33 cellular contexts compared by ENCODE assay signal in the genomic region with DNA sequence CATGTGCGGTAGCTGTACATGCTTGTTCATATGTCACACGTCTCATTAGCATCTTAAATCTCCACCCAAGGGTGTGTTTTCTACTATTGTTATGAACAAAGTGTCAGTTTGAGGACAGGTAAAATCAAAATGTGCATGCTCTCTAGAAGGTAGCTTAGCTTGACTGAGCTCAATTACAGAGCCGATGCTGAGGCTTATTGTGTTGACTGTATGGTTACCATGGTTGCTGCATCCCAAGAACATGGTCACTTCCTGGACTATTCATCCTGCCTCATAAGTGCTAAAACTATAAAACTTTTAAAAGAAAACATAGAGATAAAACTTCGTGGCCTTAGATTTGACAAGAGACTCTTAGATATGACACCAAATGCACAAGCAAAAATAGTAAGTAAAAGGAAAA.
"Had no signal": no experiment of that assay in that cellular context is flagged by ENCODE, and none has a peak within 500 bp of the region (broad histone marks: within the 10 kb centered on the region; RNA-seq: fewer than 3 reads in every experiment).

No MANE protein-coding gene starts in this region.

- H2AFZ ChIP-seq: hepatocyte had no signal

- FAIRE-seq: islet of Langerhans, TTC549 had no signal

- H3K4me3 ChIP-seq: ascending aorta, cardiac muscle cell, colonic mucosa, gastroesophageal sphincter, hepatocyte, left ventricle myocardium inferior, lung, mucosa of descending colon, right atrium auricular region, smooth muscle cell, suprapubic skin, tibial artery, upper lobe of right lung had no signal

- ATAC-seq: activated CD4-positive, CD25-positive, alpha-beta regulatory T cell treated with anti-CD3 and anti-CD28 coated beads, Interleukin-2, amount 50 U/mL, for 24 hours; gastroesophageal sphincter; mucosa of descending colon; natural killer cell treated with Interleukin-12 subunit alpha and Interleukin-12 subunit beta and Interleukin-15 and Interleukin-18, amount 100 ng/mL, for 72 hours; upper lobe of right lung had no signal

- H3K4me3 Mint-ChIP-seq: activated CD4-positive, alpha-beta memory T cell treated with anti-CD3 and anti-CD28 coated beads for 36 hours; activated CD4-positive, alpha-beta T cell treated with anti-CD3 and anti-CD28 coated beads, Interleukin-2, amount 10 ng/mL, durations not matched to agents 24 days and 14 days; activated naive CD4-positive, alpha-beta T cell treated with anti-CD3 and anti-CD28 coated beads, Interleukin-2, amount 10 ng/mL, durations not matched to agents 7 days and 5 days; activated naive CD8-positive, alpha-beta T cell treated with anti-CD3 and anti-CD28 coated beads, Interleukin-2, amount 10 ng/mL, durations not matched to agents 7 days and 5 days; brain; natural killer cell treated with Interleukin-12 subunit alpha and Interleukin-12 subunit beta and Interleukin-15 and Interleukin-18, amount 100 ng/mL, for 72 hours had no signal

- H3K36me3 ChIP-seq: ascending aorta, cardiac muscle cell, colonic mucosa, gastroesophageal sphincter, left ventricle myocardium inferior, right atrium auricular region, suprapubic skin, tibial artery, upper lobe of right lung had no signal

- DNase-seq: activated CD4-positive, alpha-beta memory T cell treated with anti-CD3 and anti-CD28 coated beads for 36 hours; activated CD4-positive, alpha-beta T cell treated with anti-CD3 and anti-CD28 coated beads, Interleukin-2, amount 10 ng/mL, durations not matched to agents 24 days and 14 days; activated CD8-positive, alpha-beta memory T cell treated with anti-CD3 and anti-CD28 coated beads, Interleukin-2, amount 50 U/mL, for 4 hours; activated gamma-delta T cell; activated naive CD4-positive, alpha-beta T cell treated with anti-CD3 and anti-CD28 coated beads, Interleukin-2, amount 10 ng/mL, durations not matched to agents 7 days and 5 days; activated naive CD8-positive, alpha-beta T cell treated with anti-CD3 and anti-CD28 coated beads, Interleukin-2, amount 10 ng/mL, durations not matched to agents 7 days and 5 days; activated T-cell treated with anti-CD3 and anti-CD28 coated beads, Interleukin-2, amount 50 U/mL, for 1 hour; cerebellar nuclear complex; colonic mucosa; effector CD8-positive, alpha-beta T cell; erythroblast; left ventricle myocardium inferior; mucosa of descending colon; stimulated activated CD4-positive, alpha-beta T cell treated with anti-CD3 and anti-CD28 coated beads, Interleukin-15, amount 100 ng/mL, for 24 hours; stimulated activated CD4-positive, alpha-beta T cell treated with anti-CD3 and anti-CD28 coated beads, Interleukin-2, amount 100 ng/mL, for 24 hours; stimulated activated naive CD4-positive, alpha-beta T cell; T-helper 9 cell; tibial artery; upper lobe of right lung had no signal

- H3K4me1 ChIP-seq: ascending aorta, colonic mucosa, gastroesophageal sphincter, left ventricle myocardium inferior, right atrium auricular region, suprapubic skin, tibial artery, upper lobe of right lung had no signal

- H3K4me1 Mint-ChIP-seq: activated CD4-positive, alpha-beta T cell treated with anti-CD3 and anti-CD28 coated beads, Interleukin-2, amount 10 ng/mL, durations not matched to agents 24 days and 14 days; activated naive CD4-positive, alpha-beta T cell treated with anti-CD3 and anti-CD28 coated beads, Interleukin-2, amount 10 ng/mL, durations not matched to agents 7 days and 5 days; activated naive CD8-positive, alpha-beta T cell treated with anti-CD3 and anti-CD28 coated beads, Interleukin-2, amount 10 ng/mL, durations not matched to agents 7 days and 5 days had no signal

- H3K4me2 ChIP-seq: hepatocyte, smooth muscle cell had no signal

- H3K27ac ChIP-seq: ascending aorta, cardiac muscle cell, colonic mucosa, gastroesophageal sphincter, hepatocyte, left ventricle myocardium inferior, right atrium auricular region, suprapubic skin, tibial artery, upper lobe of right lung, VCaP had no signal

- H3K27me3 Mint-ChIP-seq: activated CD4-positive, alpha-beta memory T cell treated with anti-CD3 and anti-CD28 coated beads for 36 hours; activated CD4-positive, alpha-beta T cell treated with anti-CD3 and anti-CD28 coated beads, Interleukin-2, amount 10 ng/mL, durations not matched to agents 24 days and 14 days; activated naive CD4-positive, alpha-beta T cell treated with anti-CD3 and anti-CD28 coated beads, Interleukin-2, amount 10 ng/mL, durations not matched to agents 7 days and 5 days; activated naive CD8-positive, alpha-beta T cell treated with anti-CD3 and anti-CD28 coated beads, Interleukin-2, amount 10 ng/mL, durations not matched to agents 7 days and 5 days; brain; natural killer cell treated with Interleukin-12 subunit alpha and Interleukin-12 subunit beta and Interleukin-15 and Interleukin-18, amount 100 ng/mL, for 72 hours had no signal

- H3K36me3 Mint-ChIP-seq: activated CD4-positive, alpha-beta memory T cell treated with anti-CD3 and anti-CD28 coated beads for 36 hours; activated naive CD4-positive, alpha-beta T cell treated with anti-CD3 and anti-CD28 coated beads, Interleukin-2, amount 10 ng/mL, durations not matched to agents 7 days and 5 days; activated naive CD8-positive, alpha-beta T cell treated with anti-CD3 and anti-CD28 coated beads, Interleukin-2, amount 10 ng/mL, durations not matched to agents 7 days and 5 days; brain; natural killer cell treated with Interleukin-12 subunit alpha and Interleukin-12 subunit beta and Interleukin-15 and Interleukin-18, amount 100 ng/mL, for 72 hours had no signal

- H3K27ac Mint-ChIP-seq: activated CD4-positive, alpha-beta memory T cell treated with anti-CD3 and anti-CD28 coated beads for 36 hours; activated CD4-positive, alpha-beta T cell treated with anti-CD3 and anti-CD28 coated beads, Interleukin-2, amount 10 ng/mL, durations not matched to agents 24 days and 14 days; activated naive CD4-positive, alpha-beta T cell treated with anti-CD3 and anti-CD28 coated beads, Interleukin-2, amount 10 ng/mL, durations not matched to agents 7 days and 5 days; activated naive CD8-positive, alpha-beta T cell treated with anti-CD3 and anti-CD28 coated beads, Interleukin-2, amount 10 ng/mL, durations not matched to agents 7 days and 5 days; brain; natural killer cell treated with Interleukin-12 subunit alpha and Interleukin-12 subunit beta and Interleukin-15 and Interleukin-18, amount 100 ng/mL, for 72 hours had no signal

- H3K79me2 ChIP-seq: hepatocyte had no signal

- H3K27me3 ChIP-seq: ascending aorta, cardiac muscle cell, colonic mucosa, gastroesophageal sphincter, hepatocyte, right atrium auricular region, suprapubic skin, tibial artery, upper lobe of right lung had no signal

- H3K9me3 ChIP-seq: ascending aorta, colonic mucosa, gastroesophageal sphincter, suprapubic skin, tibial artery had no signal
